In genomic region chr20:51800769-51801219, GRCh38 we compare ENCODE assay signal across 7 cellular contexts. TPM values are rescaled to one million over a fixed set of nuclear protein-coding genes. Genes with fewer than 3 reads are reported as not detected.
DNase-seq lines count a peak whose midpoint lies in the region; ATAC-seq, FAIRE-seq and TF ChIP-seq lines count a peak whose summit lies in the region.

No MANE protein-coding gene starts in this region.

- H3K9me3 ChIP-seq in WERI-Rb-1 (ENCODE audit: severe bottlenecking) (no peaks in the 10 kb centered on the region), small intestine (ENCODE audit: control insufficient read depth, low read depth) (no peaks in the 10 kb centered on the region)

- H3K27me3 ChIP-seq in HL-60 (ENCODE audit: insufficient read depth, poor library complexity, severe bottlenecking) (peaks cover 34% of the 10 kb centered on the region), WERI-Rb-1 (ENCODE audit: insufficient read depth, low read depth, severe bottlenecking) (no peaks in the 10 kb centered on the region), small intestine (ENCODE audit: control insufficient read depth in 2 of 2, insufficient read depth in 2 of 2, low read length in 2 of 2) (peaks cover 0 to 6% of the 10 kb centered on the region in 2 donors)

- TF ChIP-seq CTCF in HL-60 (IDR thresholded peaks at IDR 0.05; ENCODE audit: insufficient read depth, low read length) (no peak), WERI-Rb-1 (IDR thresholded peaks at IDR 0.05; ENCODE audit: low read depth, low read length) (no peak), omental fat pad (IDR thresholded peaks at IDR 0.05) (no peak)

- ATAC-seq in omental fat pad (ENCODE audit: low FRiP score), result no peak
- no peak for ATAC-seq in GM18867 (IDR thresholded peaks at IDR 0.05; ENCODE audit: unreplicated experiment)

- H3K4me3 ChIP-seq in HL-60 (replicated peaks; ENCODE audit: insufficient read depth, low read length) (peak overlapping the region; percentile 10; the same call in 1 of the 2 replicates), WERI-Rb-1 (ENCODE audit: low read depth, low read length) (peak overlapping the region; percentile 45; the same call in 1 of the 2 replicates), small intestine (ENCODE audit: low read depth in 1 of 2, low read length in 2 of 2) (peak overlapping the region in 1 of 2 donors; percentile 36)

- peaks cover 2 to 3% of the 10 kb centered on the region in 2 donors for H3K4me1 ChIP-seq in small intestine (ENCODE audit: control insufficient read depth in 2 of 2, insufficient read depth in 1 of 2, low read depth in 1 of 2, low read length in 1 of 2)

- no peak for FAIRE-seq in small intestine (lab: Jason Lieb, UNC)

- WGBS in small intestine, 3 donors, result 1% methylated on average over 31 to 38 of the region's 38 CpGs

- H3K27ac ChIP-seq in HL-60 (replicated peaks), result no peak overlapping the region
- no peak overlapping the region for H3K27ac ChIP-seq in WERI-Rb-1
- H3K27ac ChIP-seq in small intestine (ENCODE audit: low read depth in 1 of 2, low read length in 1 of 2), result no peak overlapping the region

- DNase-seq in HL-60 (ENCODE audit: low read depth in 1 of 2, low spot score in 1 of 2), result no peak
- DNase-seq in WERI-Rb-1, result no peak
- peak; percentile 17 for DNase-seq in hepatic stellate cell (ENCODE audit: low spot score)
- peak; percentile 1 for DNase-seq in small intestine
- DNase-seq in omental fat pad (ENCODE audit: low spot score), result no peak
- DNase-seq in iPS-NIHi11 (ENCODE audit: low spot score), result no peak

- H3K36me3 ChIP-seq in WERI-Rb-1, result no peaks in the 10 kb centered on the region
- H3K36me3 ChIP-seq in small intestine (ENCODE audit: control insufficient read depth in 2 of 2, insufficient read depth in 2 of 2, low read length in 2 of 2), result no peaks in the 10 kb centered on the region

RNA-seq across cellular contexts. Expression of gene SALL4, which starts 1.5 kb away (rescaled TPM):
- polyA plus RNA-seq in small intestine, result under 1 TPM in 1 of 3 donors, not detected in 2; 0.06 TPM
- total RNA-seq in omental fat pad, result under 1 TPM in 3 of 4 donors, not detected in 1; 0.09 to 0.24 (median 0.19) TPM

RNA-seq across cellular contexts. Expression of gene ATP9A, which starts 32.6 kb away (rescaled TPM):
- polyA plus RNA-seq in small intestine, result 10 to 100 TPM in 1 of 3 donors, 1 to 10 TPM in 2; 4.1 to 15.3 (median 5.6) TPM
- 100 to 1,000 TPM in 1 of 4 donors, 10 to 100 TPM in 3; 16.7 to 129 (median 55.0) TPM for total RNA-seq in omental fat pad

Comparison
In these comparisons a context has a peak if more than half of its experiments do, and no peak if none do; other contexts are left out.
1. DNase-seq: peak in hepatic stellate cell (single experiment) and small intestine (single experiment); none in HL-60 (0 of 2), WERI-Rb-1 (single experiment), omental fat pad (single experiment) and iPS-NIHi11 (single experiment).